28 cellular contexts compared by ENCODE assay signal in genomic region chr15:81473946-81474345, GRCh38.
"Had no signal": no experiment of that assay in that cellular context is flagged by ENCODE, and none has a peak within 500 bp of the region (broad histone marks: within the 10 kb centered on the region; RNA-seq: fewer than 3 reads in every experiment).

No MANE protein-coding gene starts in this region.

- H3K4me3 Mint-ChIP-seq: stimulated activated effector memory CD8-positive, alpha-beta T cell treated with anti-CD3 and anti-CD28 coated beads, Interleukin-12 subunit alpha, Interleukin-12 subunit beta, amount 100 ng/mL, for 72 hours; stimulated activated memory B cell treated with anti-CD40 and anti-IgM and Interleukin-4, amounts not matched to agents 10 μg/mL and 1 μg/mL and 100 μg/mL, for 72 hours; stimulated activated naive B cell treated with anti-CD40 and anti-IgM and Interleukin-4, amounts not matched to agents 10 μg/mL and 1 μg/mL and 100 μg/mL, for 72 hours; stimulated activated naive CD8-positive, alpha-beta T cell treated with anti-CD3 and anti-CD28 coated beads, Interleukin-15, Interleukin-2, amounts not matched to agents 100 ng/mL and 50 ng/mL, for 24 hours; type B pancreatic cell had no signal

- H3K4me3 ChIP-seq: stomach, suprapubic skin, testis, thoracic aorta, thyroid gland, tibial artery, tibial nerve, transverse colon, upper lobe of left lung, upper lobe of right lung, uterus, vagina had no signal

- H3K4me1 ChIP-seq: stomach, suprapubic skin, testis, thyroid gland, tibial artery, tibial nerve, transverse colon, upper lobe of left lung, upper lobe of right lung, uterus, vagina had no signal

- FAIRE-seq: urothelium cell line had no signal

- ATAC-seq: stimulated activated effector memory CD8-positive, alpha-beta T cell treated with anti-CD3 and anti-CD28 coated beads, Interleukin-12 subunit alpha, Interleukin-12 subunit beta, amount 100 ng/mL, for 72 hours; stimulated activated memory B cell treated with anti-CD40 and anti-IgM and Interleukin-4, amounts not matched to agents 10 μg/mL and 1 μg/mL and 100 μg/mL, for 72 hours; stimulated activated naive B cell treated with anti-CD40 and anti-IgM and Interleukin-4, amounts not matched to agents 10 μg/mL and 1 μg/mL and 100 μg/mL, for 72 hours; stimulated activated naive CD8-positive, alpha-beta T cell treated with anti-CD3 and anti-CD28 coated beads, Interleukin-15, Interleukin-2, amounts not matched to agents 100 U/mL and 50 U/mL, for 24 hours; upper lobe of right lung had no signal

- H3K27ac ChIP-seq: stomach, suprapubic skin, testis, thoracic aorta, thyroid gland, tibial artery, tibial nerve, transverse colon, upper lobe of left lung, upper lobe of right lung, uterus, vagina had no signal

- H3K9me3 Mint-ChIP-seq: stimulated activated effector memory CD8-positive, alpha-beta T cell treated with anti-CD3 and anti-CD28 coated beads, Interleukin-12 subunit alpha, Interleukin-12 subunit beta, amount 100 ng/mL, for 72 hours; stimulated activated memory B cell treated with anti-CD40 and anti-IgM and Interleukin-4, amounts not matched to agents 10 μg/mL and 1 μg/mL and 100 μg/mL, for 72 hours; stimulated activated naive B cell treated with anti-CD40 and anti-IgM and Interleukin-4, amounts not matched to agents 10 μg/mL and 1 μg/mL and 100 μg/mL, for 72 hours; stimulated activated naive CD8-positive, alpha-beta T cell treated with anti-CD3 and anti-CD28 coated beads, Interleukin-15, Interleukin-2, amounts not matched to agents 100 ng/mL and 50 ng/mL, for 24 hours; type B pancreatic cell had no signal

- H3K4me1 Mint-ChIP-seq: stimulated activated effector memory CD8-positive, alpha-beta T cell treated with anti-CD3 and anti-CD28 coated beads, Interleukin-12 subunit alpha, Interleukin-12 subunit beta, amount 100 ng/mL, for 72 hours; stimulated activated memory B cell treated with anti-CD40 and anti-IgM and Interleukin-4, amounts not matched to agents 10 μg/mL and 1 μg/mL and 100 μg/mL, for 72 hours; stimulated activated naive B cell treated with anti-CD40 and anti-IgM and Interleukin-4, amounts not matched to agents 10 μg/mL and 1 μg/mL and 100 μg/mL, for 72 hours had no signal

- H3K9me3 ChIP-seq: stomach, suprapubic skin, testis, thoracic aorta, thyroid gland, tibial artery, tibial nerve, transverse colon, upper lobe of left lung, upper lobe of right lung, uterus, vagina had no signal

- H3K27me3 ChIP-seq: testis, thyroid gland, tibial artery, tibial nerve, transverse colon, upper lobe of left lung, uterus, vagina had no signal

- DNase-seq: stimulated activated CD4-positive, alpha-beta T cell treated with anti-CD3 and anti-CD28 coated beads, Interleukin-2, amount 100 ng/mL, for 48 hours; stimulated activated CD4-positive, alpha-beta T cell treated with anti-CD3 and anti-CD28 coated beads, Interleukin-4, amount 100 ng/mL, for 1 hour; stimulated activated CD4-positive, alpha-beta T cell treated with anti-CD3 and anti-CD28 coated beads, Interleukin-4, amount 100 ng/mL, for 24 hours; stimulated activated CD4-positive, alpha-beta T cell treated with anti-CD3 and anti-CD28 coated beads, Interleukin-4, amount 100 ng/mL, for 4 hours; stimulated activated CD8-positive, alpha-beta memory T cell treated with anti-CD3 and anti-CD28 coated beads, Interleukin-4, amount 100 ng/mL, for 48 hours; stimulated activated naive B cell treated with anti-CD40 and anti-IgM and Interleukin-4, amounts not matched to agents 10 μg/mL and 1 μg/mL and 100 μg/mL, for 72 hours; stimulated activated naive CD4-positive, alpha-beta T cell; stimulated activated naive CD4-positive, alpha-beta T cell treated with Interleukin-2 at 50 U/mL for 16 hours; stimulated activated naive CD8-positive, alpha-beta T cell treated with anti-CD3 and anti-CD28 coated beads, Interleukin-15, Interleukin-2, amounts not matched to agents 100 U/mL and 50 U/mL, for 24 hours; stomach; substantia nigra; testis; thyroid gland; tibial artery; transverse colon; trophoblast cell; upper lobe of left lung; upper lobe of right lung; uterus had no signal

- H3K27ac Mint-ChIP-seq: stimulated activated effector memory CD8-positive, alpha-beta T cell treated with anti-CD3 and anti-CD28 coated beads, Interleukin-12 subunit alpha, Interleukin-12 subunit beta, amount 100 ng/mL, for 72 hours; stimulated activated memory B cell treated with anti-CD40 and anti-IgM and Interleukin-4, amounts not matched to agents 10 μg/mL and 1 μg/mL and 100 μg/mL, for 72 hours; stimulated activated naive B cell treated with anti-CD40 and anti-IgM and Interleukin-4, amounts not matched to agents 10 μg/mL and 1 μg/mL and 100 μg/mL, for 72 hours; stimulated activated naive CD8-positive, alpha-beta T cell treated with anti-CD3 and anti-CD28 coated beads, Interleukin-15, Interleukin-2, amounts not matched to agents 100 ng/mL and 50 ng/mL, for 24 hours; type B pancreatic cell had no signal

- H3K36me3 ChIP-seq: stomach, suprapubic skin, thoracic aorta, thyroid gland, tibial artery, tibial nerve, transverse colon, upper lobe of left lung, upper lobe of right lung, uterus, vagina had no signal

- H3K36me3 Mint-ChIP-seq: stimulated activated effector memory CD8-positive, alpha-beta T cell treated with anti-CD3 and anti-CD28 coated beads, Interleukin-12 subunit alpha, Interleukin-12 subunit beta, amount 100 ng/mL, for 72 hours; stimulated activated memory B cell treated with anti-CD40 and anti-IgM and Interleukin-4, amounts not matched to agents 10 μg/mL and 1 μg/mL and 100 μg/mL, for 72 hours; stimulated activated naive B cell treated with anti-CD40 and anti-IgM and Interleukin-4, amounts not matched to agents 10 μg/mL and 1 μg/mL and 100 μg/mL, for 72 hours; type B pancreatic cell had no signal
